Comparison of ENCODE assay signal across 9 cellular contexts in genomic region chr5:132489871-132490483, GRCh38. TPM values are rescaled to one million over a fixed set of nuclear protein-coding genes. Genes with fewer than 3 reads are reported as not detected.
A peak's percentile ranks its signal among the peaks of the same experiment; 100 is the strongest.
DNase-seq lines count a peak whose midpoint lies in the region; ATAC-seq, FAIRE-seq and TF ChIP-seq lines count a peak whose summit lies in the region.
"Had no signal": no experiment of that assay in that cellular context is flagged by ENCODE, and none has a peak within 500 bp of the region (broad histone marks: within the 10 kb centered on the region; RNA-seq: fewer than 3 reads in every experiment).

No MANE protein-coding gene starts in this region.

- FAIRE-seq in D721Med (lab: Jason Lieb, UNC), result no peak

- TF ChIP-seq CTCF in BJ (IDR thresholded peaks at IDR 0.05; ENCODE audit: insufficient read depth, low read depth, low read length), result peak; percentile 44
- no peak for TF ChIP-seq CTCF in cardiac fibroblast (IDR thresholded peaks at IDR 0.05; ENCODE audit: low read depth, low read length)
- TF ChIP-seq CTCF in D721Med (IDR thresholded peaks at IDR 0.05; ENCODE audit: insufficient read depth, missing control alignments), result no peak

- CTCF ChIA-PET in BJ (lab: Yijun Ruan, JAX) (interaction anchor here (1.0 to 5.3 kb wide), 16 partner anchors 11 to 300 kb away, joined by 3 to 47 read pairs (median 8); no protein-coding TSS in a partner anchor), T-cell (lab: Charles Lee) (interaction anchor here (0.6 to 2.8 kb wide), 18 partner anchors 8 to 117 kb away, joined by 3 to 10 read pairs (median 4); no protein-coding TSS in a partner anchor)

- DNase-seq in BJ (ENCODE audit: low read depth) (no peak), T-cell (peak in 17 of 34 experiments; percentile 45 to 73 (median 55)), cardiac fibroblast (ENCODE audit: low read depth in 2 of 2) (peak; percentile 36 to 60), kidney glomerular epithelial cell (lab: John Stamatoyannopoulos, UW) (peak; percentile 16), D721Med (ENCODE audit: insufficient read length, low spot score) (no peak)
- DNase-seq in stimulated activated CD8-positive, alpha-beta memory T cell treated with anti-CD3 and anti-CD28 coated beads, Interleukin-12 subunit alpha, Interleukin-12 subunit beta, amount 100 ng/mL, for 1 hour (ENCODE audit: low read depth), result peak; percentile 34

- H3K4me3 ChIP-seq in BJ (ENCODE audit: low read depth, low read length) (peak overlapping the region; percentile 75), cardiac fibroblast (replicated peaks in 1 of 2; ENCODE audit: low read depth in 2 of 2, low read length in 2 of 2) (peak overlapping the region; percentile 87 to 97)

- peak overlapping the region; percentile 95 to 96 (median 96) for H3K4me3 Mint-ChIP-seq in T-cell

- peaks cover 69 to 87% (median 76%) of the 10 kb centered on the region in 3 donors for H3K4me1 Mint-ChIP-seq in T-cell

- no peaks in the 10 kb centered on the region for H3K9me3 Mint-ChIP-seq in T-cell

- peak; percentile 21 for ATAC-seq in GM18907 (IDR thresholded peaks at IDR 0.05; ENCODE audit: unreplicated experiment)
- peak; percentile 14 for ATAC-seq in HG03097 (IDR thresholded peaks at IDR 0.05; ENCODE audit: low FRiP score, unreplicated experiment)
- peak; percentile 25 to 66 (median 58) for ATAC-seq in T-cell (replicated peaks in 1 of 4)

- H3K27me3 Mint-ChIP-seq in T-cell, result no peaks in the 10 kb centered on the region

- POLR2A ChIA-PET in BJ (lab: Charles Lee) (interaction anchor here (1.0 to 1.5 kb wide), 5 partner anchors 10 to 196 kb away, joined by 3 to 10 read pairs (median 4); partner anchors contain the start of gene SLC22A4), T-cell (lab: Charles Lee) (interaction anchor here (0.5 to 7.9 kb wide), 34 partner anchors 10 to 1627 kb away, joined by 3 to 133 read pairs (median 6); no protein-coding TSS in a partner anchor)

- no peaks in the 10 kb centered on the region for H3K27me3 ChIP-seq in BJ (ENCODE audit: control insufficient read depth, insufficient read depth, low read length)

- peaks cover 29% of the 10 kb centered on the region for H3K36me3 ChIP-seq in BJ (ENCODE audit: control insufficient read depth, insufficient read depth, low read length)

- H3K27ac Mint-ChIP-seq in T-cell, result peak overlapping the region; percentile 96 to 97

- H3K36me3 Mint-ChIP-seq in T-cell, result peaks cover 47% of the 10 kb centered on the region

RNA-seq across cellular contexts. Expression of gene IRF1, which starts 0.6 kb away (rescaled TPM):
- polyA plus RNA-seq in BJ (2011; rRNA removed), result 17.9 and 25.5 TPM in 2 replicates
- 28.0 and 38.3 TPM in 2 replicates for polyA minus RNA-seq in BJ (2011; rRNA and poly(A)+ RNA removed)
- 100 to 1,000 TPM; 167 to 859 (median 252) TPM for total RNA-seq in T-cell

RNA-seq across cellular contexts. Expression of gene IL5, which starts 53.3 kb away (rescaled TPM):
- polyA plus RNA-seq in BJ (2011; rRNA removed), result not detected in 2 replicates
- polyA minus RNA-seq in BJ (2011; rRNA and poly(A)+ RNA removed), result not detected in 2 replicates
- total RNA-seq in T-cell, result 1 to 10 TPM in 1 of 5 donors, not detected in 4; 1.2 TPM
- total RNA-seq: SK-MEL-5 had no signal

Comparison
In these comparisons a context has a peak if more than half of its experiments do, and no peak if none do; other contexts are left out.
1. DNase-seq: peak in cardiac fibroblast (2 of 2), kidney glomerular epithelial cell (single experiment) and stimulated activated CD8-positive, alpha-beta memory T cell treated with anti-CD3 and anti-CD28 coated beads, Interleukin-12 subunit alpha, Interleukin-12 subunit beta, amount 100 ng/mL, for 1 hour (single experiment); none in BJ (single experiment) and D721Med (single experiment).
2. Peak in every context shown above with its lines, with median percentiles within 50 percentile points of each other: ATAC-seq.